18 cellular contexts compared by ENCODE assay signal in the genomic region with DNA sequence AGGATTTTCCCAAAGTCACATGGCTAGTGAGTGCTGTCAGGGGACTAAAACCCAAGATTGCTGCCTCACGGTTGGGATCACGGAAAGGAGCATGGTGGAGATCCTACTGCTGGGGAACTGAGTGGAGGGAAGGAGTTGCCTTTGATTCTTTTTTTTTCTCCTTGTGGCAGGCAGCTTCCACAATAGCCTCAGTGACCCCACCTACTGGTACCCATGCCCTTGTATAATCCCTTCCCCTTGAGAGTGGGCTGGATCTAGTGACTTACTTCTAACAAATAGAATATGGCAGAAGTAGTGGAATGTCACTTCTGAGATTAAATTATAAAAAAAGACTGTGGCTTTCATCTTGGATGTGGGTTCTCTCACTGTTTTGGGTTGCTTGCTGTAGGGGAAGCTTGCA.
DNase-seq lines count a peak whose midpoint lies in the region; ATAC-seq and TF ChIP-seq lines count a peak whose summit lies in the region.
"Had no signal": no experiment of that assay in that cellular context is flagged by ENCODE, and none has a peak within 500 bp of the region (broad histone marks: within the 10 kb centered on the region; RNA-seq: fewer than 3 reads in every experiment).

No MANE protein-coding gene starts in this region.

- H3K9me3 ChIP-seq in esophagus muscularis mucosa (peaks cover 0 to 4% (median 0%) of the 10 kb centered on the region in 4 donors), uterus (no peaks in the 10 kb centered on the region), hepatocyte (ENCODE audit: low read depth) (no peaks in the 10 kb centered on the region)
- H3K9me3 ChIP-seq: SJCRH30 had no signal

- H3K36me3 ChIP-seq in H7 (replicated peaks; ENCODE audit: control insufficient read depth, insufficient read depth, low read length) (no peaks in the 10 kb centered on the region), esophagus muscularis mucosa (no peaks in the 10 kb centered on the region), uterus (no peaks in the 10 kb centered on the region), hepatocyte (replicated peaks; ENCODE audit: insufficient read depth, low read depth) (no peaks in the 10 kb centered on the region)
- H3K36me3 ChIP-seq: BLaER1 treated with 17β-estradiol and CSF1 and Interleukin-3, amounts not matched to agents 10 nM and 100 nM; Peyer's patch; SJCRH30 had no signal

- TF ChIP-seq CTCF in esophagus muscularis mucosa (IDR thresholded peaks at IDR 0.05) (no peak), uterus (IDR thresholded peaks at IDR 0.05) (no peak), hepatocyte (IDR thresholded peaks at IDR 0.05; ENCODE audit: poor library complexity) (no peak)

- no peak overlapping the region for H3K4me3 ChIP-seq in H7 (ENCODE audit: insufficient read depth, low read depth, low read length)
- no peak overlapping the region for H3K4me3 ChIP-seq in esophagus muscularis mucosa
- H3K4me3 ChIP-seq in uterus = no peak overlapping the region
- H3K4me3 ChIP-seq in hepatocyte = no peak overlapping the region
- H3K4me3 ChIP-seq: BLaER1 treated with 17β-estradiol and CSF1 and Interleukin-3, amounts not matched to agents 10 nM and 100 nM; Peyer's patch; SJCRH30 had no signal

- peak; percentile 39 for DNase-seq in H7
- peak; percentile 8 for DNase-seq in RKO (ENCODE audit: low spot score)
- DNase-seq in esophagus muscularis mucosa (ENCODE audit: extremely low spot score) = peak; percentile 7
- DNase-seq in SKM-1 (lab: John Stamatoyannopoulos, UW; ENCODE audit: unreplicated experiment) = no peak
- DNase-seq in uterus = no peak
- no peak for DNase-seq in hepatocyte (ENCODE audit: low spot score)
- DNase-seq: CD8-positive, alpha-beta T cell; KBM-7; NCI-H1105; NCI-H2029 treated with DMSO at 0.1 percent for 48 hours; NCI-H226; NCI-H510A treated with DMSO at 0.1 percent for 48 hours; NCI-H748 treated with DMSO at 0.1 percent for 48 hours; Peyer's patch; SJCRH30; SW 1271 had no signal

- H3K27ac ChIP-seq in esophagus muscularis mucosa (replicated peaks in 1 of 4) = no peak overlapping the region
- H3K27ac ChIP-seq in uterus = no peak overlapping the region
- no peak overlapping the region for H3K27ac ChIP-seq in hepatocyte
- H3K27ac ChIP-seq: Peyer's patch, SJCRH30 had no signal

- TF ChIP-seq POLR2A in esophagus muscularis mucosa (IDR thresholded peaks at IDR 0.05; ENCODE audit: low read depth) = no peak
- no peak for TF ChIP-seq POLR2A in uterus (IDR thresholded peaks at IDR 0.05)

- H4K20me1 ChIP-seq in hepatocyte (ENCODE audit: insufficient read depth, poor library complexity, severe bottlenecking) = no peaks in the 10 kb centered on the region
- H4K20me1 ChIP-seq: BLaER1 treated with 17β-estradiol and CSF1 and Interleukin-3, amounts not matched to agents 10 nM and 100 nM had no signal

- no peak for ATAC-seq in HG02642 (IDR thresholded peaks at IDR 0.05; ENCODE audit: poor library complexity, unreplicated experiment)
- ATAC-seq: CD8-positive, alpha-beta T cell had no signal

- no peak overlapping the region for H2AFZ ChIP-seq in hepatocyte

- no peaks in the 10 kb centered on the region for H3K9me2 ChIP-seq in hepatocyte (replicated peaks; ENCODE audit: insufficient read depth)

- H3K27me3 ChIP-seq in H7 (ENCODE audit: control insufficient read depth, insufficient read depth, low read length) (no peaks in the 10 kb centered on the region), esophagus muscularis mucosa (no peaks in the 10 kb centered on the region), uterus (no peaks in the 10 kb centered on the region), hepatocyte (no peaks in the 10 kb centered on the region)
- H3K27me3 ChIP-seq: BLaER1 treated with 17β-estradiol and CSF1 and Interleukin-3, amounts not matched to agents 10 nM and 100 nM; Peyer's patch; SJCRH30 had no signal

- no peak overlapping the region for H3K4me2 ChIP-seq in hepatocyte

- no peak for TF ChIP-seq EP300 in esophagus muscularis mucosa (IDR thresholded peaks at IDR 0.05)

- H3K4me1 ChIP-seq in esophagus muscularis mucosa (no peaks in the 10 kb centered on the region), uterus (no peaks in the 10 kb centered on the region), hepatocyte (ENCODE audit: insufficient read depth) (no peaks in the 10 kb centered on the region)
- H3K4me1 ChIP-seq: Peyer's patch, SJCRH30 had no signal

- no peaks in the 10 kb centered on the region for H3K79me2 ChIP-seq in hepatocyte

- WGBS in esophagus muscularis mucosa = 88% methylated on average over 2 of the region's 2 CpGs
- 92% methylated on average over 2 of the region's 2 CpGs for WGBS in hepatocyte (ENCODE audit: low lambda C conversion rate, missing lambda C conversion rate)

- intact Hi-C loops in esophagus muscularis mucosa (cut with DNase I) (no loop called here), uterus (cut with DNase I; ENCODE audit: low total_unique reads) (no loop called here)

Comparison
In these comparisons a context has a peak if more than half of its experiments do, and no peak if none do; other contexts are left out.
1. DNase-seq: peak in H7 (single experiment), RKO (single experiment) and esophagus muscularis mucosa (single experiment); none in SKM-1 (single experiment), uterus (0 of 2) and hepatocyte (single experiment).